Comparison of ENCODE assay signal across 9 cellular contexts in genomic region chr5:57172466-57172961, GRCh38. TPM values are rescaled to one million over a fixed set of nuclear protein-coding genes. Genes with fewer than 3 reads are reported as not detected.
DNase-seq lines count a peak whose midpoint lies in the region; ATAC-seq, FAIRE-seq and TF ChIP-seq lines count a peak whose summit lies in the region.
"Had no signal": no experiment of that assay in that cellular context is flagged by ENCODE, and none has a peak within 500 bp of the region (broad histone marks: within the 10 kb centered on the region; RNA-seq: fewer than 3 reads in every experiment).

No MANE protein-coding gene starts in this region.

- TF ChIP-seq EP300 in GM12878 (IDR thresholded peaks at IDR 0.05; ENCODE audit: borderline replicate concordance in 1 of 2, control insufficient read depth in 1 of 2, low read depth in 2 of 2, low read length in 2 of 2) = no peak

- DNase-seq in NCI-H748 (lab: John Stamatoyannopoulos, UW; ENCODE audit: unreplicated experiment) (peak; percentile 38), NCI-H748 treated with DMSO at 0.1 percent for 48 hours (lab: John Stamatoyannopoulos, UW) (no peak), NOMO-1 treated with dmso at 0.1 percent for 144 hours (lab: John Stamatoyannopoulos, UW; ENCODE audit: unreplicated experiment) (peak; percentile 7), GM12878 (ENCODE audit: low read depth, low spot score) (no peak), superior temporal gyrus (ENCODE audit: extremely low spot score) (peak; percentile 53), HK-2 (ENCODE audit: unreplicated experiment) (no peak)

- CTCF ChIA-PET in GM12878 (lab: Yijun Ruan, JAX) = interaction anchor here (1.2 to 1.3 kb wide), 2 partner anchors 34 to 47 kb away, joined by 3 to 5 read pairs; no protein-coding TSS in a partner anchor

- no peaks in the 10 kb centered on the region for H3K36me3 ChIP-seq in GM12878 (ENCODE audit: control insufficient read depth in 2 of 2, insufficient read depth in 2 of 2, low read length in 1 of 2)

- SMC1A ChIA-PET in GM12878 (lab: Charles Lee; ENCODE audit: uncharacterized antibody, unreplicated experiment) = interaction anchor here (0.9 to 1.5 kb wide), 2 partner anchors 34 to 47 kb away, joined by 4 to 6 read pairs; no protein-coding TSS in a partner anchor

- WGBS in GM12878 (ENCODE audit: insufficient coverage, insufficient replicate concordance, low lambda C conversion rate, missing lambda C conversion rate) = under 1% methylated on average over 12 of the region's 12 CpGs

- ATAC-seq in GM12878 = no peak
- ATAC-seq in HG03342 (IDR thresholded peaks at IDR 0.05; ENCODE audit: unreplicated experiment) = no peak

- H3K27ac ChIP-seq in GM12878 (ENCODE audit: control insufficient read depth, insufficient read depth) (peak overlapping the region; percentile 99), layer of hippocampus (ENCODE audit: low read depth, low read length) (peak overlapping the region; percentile 99)

- BruUV-seq in GM12878 (replicated peaks; lab: Mats Ljungman, UMichigan) = TSS peak; percentile 94

- peak overlapping the region; percentile 56 for H3K4me2 ChIP-seq in GM12878 (ENCODE audit: control insufficient read depth, insufficient read depth)

- H3K4me1 ChIP-seq in GM12878 (ENCODE audit: control insufficient read depth, insufficient read depth, low read length) = no peaks in the 10 kb centered on the region

- peak overlapping the region; percentile 58 for H2AFZ ChIP-seq in GM12878 (ENCODE audit: control insufficient read depth, low read depth, low read length)

- H3K27me3 ChIP-seq in GM12878 (replicated peaks in 1 of 2; ENCODE audit: control insufficient read depth in 2 of 2, insufficient read depth in 2 of 2, low read length in 1 of 2) = no peaks in the 10 kb centered on the region
- no peaks in the 10 kb centered on the region for H3K27me3 ChIP-seq in layer of hippocampus (ENCODE audit: control insufficient read depth, insufficient read depth, low read length)

- TF ChIP-seq RAD21 in GM12878 (IDR thresholded peaks at IDR 0.05; ENCODE audit: insufficient read depth, low read depth, low read length) = no peak

- TF ChIP-seq POLR2A in GM12878 (IDR thresholded peaks at IDR 0.05; ENCODE audit: low read depth, low read length) = no peak

- H3K9ac ChIP-seq in GM12878 (ENCODE audit: control insufficient read depth, insufficient read depth, low read length) = peak overlapping the region; percentile 44

- in situ Hi-C loops in GM12878 (cut with MboI) = loop anchor here (10.0 kb wide), 1 partner anchor 1178 kb away; the partner anchor contains the start of gene IL6ST

- no peak for TF ChIP-seq CTCF in GM12878 (IDR thresholded peaks at IDR 0.05 in 2 of 3, conservative IDR thresholded peaks at IDR 0.05 in 1 of 3; ENCODE audit: control insufficient read depth in 2 of 3, extremely low read depth in 1 of 3, insufficient read depth in 1 of 3, low read depth in 3 of 3, low read length in 3 of 3)

- intact Hi-C loops in GM12878 (cut with micrococcal nuclease; ENCODE audit: unreplicated experiment) = no loop called here

- peaks cover 40% of the 10 kb centered on the region for H3K79me2 ChIP-seq in GM12878 (ENCODE audit: control insufficient read depth, insufficient read depth, low read length)

- no peaks in the 10 kb centered on the region; the same call in 1 of the 2 replicates for H4K20me1 ChIP-seq in GM12878 (ENCODE audit: control insufficient read depth, insufficient read depth)

- no peaks in the 10 kb centered on the region for H3K9me3 ChIP-seq in GM12878 (replicated peaks; ENCODE audit: control insufficient read depth, insufficient read depth, low read length)

- POLR2A ChIA-PET in GM12878 (lab: Charles Lee) = interaction anchor here (0.8 to 1.5 kb wide), 3 partner anchors 12 to 262 kb away, joined by 3 to 8 read pairs (median 3); partner anchors contain the start of gene SETD9

- RAD21 ChIA-PET in GM12878 (lab: Charles Lee; ENCODE audit: unreplicated experiment) = interaction anchor here (0.9 to 1.9 kb wide), 4 partner anchors 9 to 263 kb away, joined by 3 to 13 read pairs (median 4); partner anchors contain the start of gene SETD9

- peak overlapping the region; percentile 87 for H3K4me3 ChIP-seq in GM12878

- FAIRE-seq in GM12878 (lab: Jason Lieb, UNC) = no peak
- FAIRE-seq: colon had no signal

TF ChIP-seq in GM12878, 131 proteins besides CTCF, POLR2A, EP300 and RAD21:
- TF ChIP-seq, protein P1, sequence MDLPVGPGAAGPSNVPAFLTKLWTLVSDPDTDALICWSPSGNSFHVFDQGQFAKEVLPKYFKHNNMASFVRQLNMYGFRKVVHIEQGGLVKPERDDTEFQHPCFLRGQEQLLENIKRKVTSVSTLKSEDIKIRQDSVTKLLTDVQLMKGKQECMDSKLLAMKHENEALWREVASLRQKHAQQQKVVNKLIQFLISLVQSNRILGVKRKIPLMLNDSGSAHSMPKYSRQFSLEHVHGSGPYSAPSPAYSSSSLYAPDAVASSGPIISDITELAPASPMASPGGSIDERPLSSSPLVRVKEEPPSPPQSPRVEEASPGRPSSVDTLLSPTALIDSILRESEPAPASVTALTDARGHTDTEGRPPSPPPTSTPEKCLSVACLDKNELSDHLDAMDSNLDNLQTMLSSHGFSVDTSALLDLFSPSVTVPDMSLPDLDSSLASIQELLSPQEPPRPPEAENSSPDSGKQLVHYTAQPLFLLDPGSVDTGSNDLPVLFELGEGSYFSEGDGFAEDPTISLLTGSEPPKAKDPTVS (IDR thresholded peaks at IDR 0.05; ENCODE audit: low read depth, low read length) = no peak
- TF ChIP-seq NR2C1 (IDR thresholded peaks at IDR 0.05) (no peak), MXI1 (IDR thresholded peaks at IDR 0.05; ENCODE audit: low read depth, low read length) (0 out of 2 replicates have a peak, but pooled peaks have one; percentile 33), CBX5 (IDR thresholded peaks at IDR 0.05; ENCODE audit: low read depth) (no peak), TBL1XR1 (IDR thresholded peaks at IDR 0.05; ENCODE audit: low read depth, low read length) (no peak), YY1 (IDR thresholded peaks at IDR 0.05; ENCODE audit: low read depth, low read length) (no peak), SP1 (IDR thresholded peaks at IDR 0.05; ENCODE audit: low read depth, low read length) (no peak), SIX5 (IDR thresholded peaks at IDR 0.05; ENCODE audit: low read depth, low read length, severe bottlenecking) (peak; percentile 42), BHLHE40 (IDR thresholded peaks at IDR 0.05; ENCODE audit: borderline replicate concordance in 1 of 2, low read depth in 2 of 2, low read length in 1 of 2) (peak in 1 of 2 experiments; percentile 34; a peak in 1 of 4 replicates), ZNF384 (IDR thresholded peaks at IDR 0.05; ENCODE audit: borderline replicate concordance, low read depth, low read length) (no peak)
- TF ChIP-seq, protein P2, sequence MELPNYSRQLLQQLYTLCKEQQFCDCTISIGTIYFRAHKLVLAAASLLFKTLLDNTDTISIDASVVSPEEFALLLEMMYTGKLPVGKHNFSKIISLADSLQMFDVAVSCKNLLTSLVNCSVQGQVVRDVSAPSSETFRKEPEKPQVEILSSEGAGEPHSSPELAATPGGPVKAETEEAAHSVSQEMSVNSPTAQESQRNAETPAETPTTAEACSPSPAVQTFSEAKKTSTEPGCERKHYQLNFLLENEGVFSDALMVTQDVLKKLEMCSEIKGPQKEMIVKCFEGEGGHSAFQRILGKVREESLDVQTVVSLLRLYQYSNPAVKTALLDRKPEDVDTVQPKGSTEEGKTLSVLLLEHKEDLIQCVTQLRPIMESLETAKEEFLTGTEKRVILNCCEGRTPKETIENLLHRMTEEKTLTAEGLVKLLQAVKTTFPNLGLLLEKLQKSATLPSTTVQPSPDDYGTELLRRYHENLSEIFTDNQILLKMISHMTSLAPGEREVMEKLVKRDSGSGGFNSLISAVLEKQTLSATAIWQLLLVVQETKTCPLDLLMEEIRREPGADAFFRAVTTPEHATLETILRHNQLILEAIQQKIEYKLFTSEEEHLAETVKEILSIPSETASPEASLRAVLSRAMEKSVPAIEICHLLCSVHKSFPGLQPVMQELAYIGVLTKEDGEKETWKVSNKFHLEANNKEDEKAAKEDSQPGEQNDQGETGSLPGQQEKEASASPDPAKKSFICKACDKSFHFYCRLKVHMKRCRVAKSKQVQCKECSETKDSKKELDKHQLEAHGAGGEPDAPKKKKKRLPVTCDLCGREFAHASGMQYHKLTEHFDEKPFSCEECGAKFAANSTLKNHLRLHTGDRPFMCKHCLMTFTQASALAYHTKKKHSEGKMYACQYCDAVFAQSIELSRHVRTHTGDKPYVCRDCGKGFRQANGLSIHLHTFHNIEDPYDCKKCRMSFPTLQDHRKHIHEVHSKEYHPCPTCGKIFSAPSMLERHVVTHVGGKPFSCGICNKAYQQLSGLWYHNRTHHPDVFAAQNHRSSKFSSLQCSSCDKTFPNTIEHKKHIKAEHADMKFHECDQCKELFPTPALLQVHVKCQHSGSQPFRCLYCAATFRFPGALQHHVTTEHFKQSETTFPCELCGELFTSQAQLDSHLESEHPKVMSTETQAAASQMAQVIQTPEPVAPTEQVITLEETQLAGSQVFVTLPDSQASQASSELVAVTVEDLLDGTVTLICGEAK (IDR thresholded peaks at IDR 0.05; ENCODE audit: borderline replicate concordance) = no peak

RNA-seq across cellular contexts. Expression of gene GPBP1, which starts 1.3 kb away (rescaled TPM):
- 245 and 259 TPM in 2 replicates for total RNA-seq in GM12878 (2013; cell fraction: nucleolus; rRNA removed)
- total RNA-seq in GM12878 (2014; rRNA removed) = 47.0 and 61.9 TPM in 2 replicates
- total RNA-seq in GM12878 (2014; rRNA removed; fragmentation: Illumina TruSeq; extraction: Trizol) = 79.3 and 80.8 TPM in 2 replicates
- total RNA-seq in GM12878 (2021) = 52.3 and 52.7 TPM in 2 replicates
- polyA plus RNA-seq in GM12878 (2011; ENCODE audit: low read depth) = 26.9 TPM
- polyA plus RNA-seq in GM12878 (2011; rRNA removed) = 96.2 and 163 TPM in 2 replicates
- 21.1 and 24.1 TPM in 2 replicates for polyA plus RNA-seq in GM12878 (2011; cell fraction: cytosol; rRNA removed)
- 47.4 and 47.9 TPM in 2 replicates for polyA plus RNA-seq in GM12878 (2011; cell fraction: nucleus; rRNA removed)
- polyA plus RNA-seq in GM12878 (2012) = 44.8 and 50.5 TPM in 2 replicates
- polyA plus RNA-seq in GM12878 (2014; fragmentation: Illumina TruSeq; extraction: Trizol) = 64.6 and 82.2 TPM in 2 replicates
- 10 to 100 TPM; 27.0 to 32.5 TPM for polyA plus RNA-seq in GM12878 (2014; fragmentation: Nextera tagmentation; extraction: Ambion mirVana)
- 35.2 and 41.9 TPM in 2 replicates for polyA plus RNA-seq in GM12878 (2014; rRNA removed)
- polyA plus RNA-seq in GM12878 (2016; fragmentation: Nextera tagmentation; extraction: Ambion mirVana) = 10 to 100 TPM; 58.4 to 65.8 TPM
- polyA minus RNA-seq in GM12878 (2011; rRNA and poly(A)+ RNA removed) = 36.5 and 47.3 TPM in 2 replicates
- polyA minus RNA-seq in GM12878 (2011; cell fraction: cytosol; rRNA and poly(A)+ RNA removed) = 23.4 and 33.1 TPM in 2 replicates
- polyA minus RNA-seq in GM12878 (2011; cell fraction: nucleus; rRNA and poly(A)+ RNA removed) = 27.8 and 40.3 TPM in 2 replicates

Comparison
In these comparisons a context has a peak if more than half of its experiments do, and no peak if none do; other contexts are left out.
1. DNase-seq: peak in NCI-H748 (single experiment), NOMO-1 treated with dmso at 0.1 percent for 144 hours (single experiment) and superior temporal gyrus (single experiment); none in NCI-H748 treated with DMSO at 0.1 percent for 48 hours (single experiment), GM12878 (single experiment) and HK-2 (single experiment).